In the genomic region with DNA sequence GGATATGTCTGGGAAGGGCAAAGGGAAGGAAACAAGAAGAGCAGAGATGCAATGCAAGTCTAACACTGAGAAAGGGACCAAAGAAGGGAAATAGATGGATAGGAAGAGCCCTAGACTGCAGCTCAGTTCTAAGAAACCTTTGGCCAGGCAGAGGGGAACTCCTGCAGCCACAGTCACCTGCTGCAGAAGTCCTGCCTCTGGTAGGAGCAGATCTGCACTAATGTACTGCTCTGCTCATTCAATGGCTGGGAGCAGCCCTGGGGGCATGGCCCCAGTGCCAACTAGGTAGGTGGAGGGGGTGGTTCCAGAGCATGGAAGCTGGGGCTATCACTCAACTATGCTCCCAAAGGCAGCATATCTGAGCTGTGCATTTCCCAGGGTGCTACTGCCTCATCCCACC, we compare ENCODE assay signal across 22 cellular contexts. TPM values are rescaled to one million over a fixed set of nuclear protein-coding genes. Genes with fewer than 3 reads are reported as not detected.
DNase-seq lines count a peak whose midpoint lies in the region; ATAC-seq, FAIRE-seq and TF ChIP-seq lines count a peak whose summit lies in the region.
"Had no signal": no experiment of that assay in that cellular context is flagged by ENCODE, and none has a peak within 500 bp of the region (broad histone marks: within the 10 kb centered on the region; RNA-seq: fewer than 3 reads in every experiment).

No MANE protein-coding gene starts in this region.

- no peak for TF ChIP-seq RAD21 in GM12878 (IDR thresholded peaks at IDR 0.05; ENCODE audit: insufficient read depth, low read depth, low read length)

- no peak overlapping the region for H3K27ac ChIP-seq in GM12878 (ENCODE audit: control insufficient read depth, insufficient read depth)
- no peak overlapping the region for H3K27ac ChIP-seq in osteoblast (ENCODE audit: low read depth, low read length)
- H3K27ac ChIP-seq: A549 had no signal

- CTCF ChIA-PET in GM12878 (lab: Yijun Ruan, JAX) (no interaction called here), T-cell (lab: Charles Lee) (interaction anchor here in 1 of 2 donors (0.5 kb wide), 1 partner anchor 307 kb away, joined by 5 read pairs; no protein-coding TSS in a partner anchor)

- H3K4me1 ChIP-seq in GM12878 (ENCODE audit: control insufficient read depth, insufficient read depth, low read length): peaks cover 4% of the 10 kb centered on the region
- peaks cover 3% of the 10 kb centered on the region for H3K4me1 ChIP-seq in osteoblast (ENCODE audit: insufficient read depth, low read length)

- in situ Hi-C loops in GM12878 (cut with MboI): no loop called here

- H3K4me3 Mint-ChIP-seq in stimulated activated naive CD8-positive, alpha-beta T cell treated with anti-CD3 and anti-CD28 coated beads, Interleukin-15, amount 100 ng/mL, for 72 hours: no peak overlapping the region
- H3K4me3 Mint-ChIP-seq in stimulated activated memory B cell treated with anti-CD40 and anti-IgM and Interleukin-4, amounts not matched to agents 10 μg/mL and 1 μg/mL and 100 μg/mL, for 72 hours: no peak overlapping the region
- H3K4me3 Mint-ChIP-seq in T-cell: no peak overlapping the region
- H3K4me3 Mint-ChIP-seq: CD4-positive, alpha-beta memory T cell; GM23338; H9 had no signal

- no peak overlapping the region for H3K27ac Mint-ChIP-seq in stimulated activated naive CD8-positive, alpha-beta T cell treated with anti-CD3 and anti-CD28 coated beads, Interleukin-15, amount 100 ng/mL, for 72 hours
- no peak overlapping the region for H3K27ac Mint-ChIP-seq in stimulated activated memory B cell treated with anti-CD40 and anti-IgM and Interleukin-4, amounts not matched to agents 10 μg/mL and 1 μg/mL and 100 μg/mL, for 72 hours
- no peak overlapping the region for H3K27ac Mint-ChIP-seq in T-cell
- H3K27ac Mint-ChIP-seq: GM23338, H9 had no signal

- no peak for TF ChIP-seq POLR2A in GM12878 (IDR thresholded peaks at IDR 0.05; ENCODE audit: low read depth, low read length)

- no peak for FAIRE-seq in GM12878 (lab: Jason Lieb, UNC)
- FAIRE-seq: A549, GM19239 had no signal

- H3K36me3 ChIP-seq in GM12878 (ENCODE audit: control insufficient read depth in 2 of 2, insufficient read depth in 2 of 2, low read length in 1 of 2) (no peaks in the 10 kb centered on the region), osteoblast (ENCODE audit: insufficient read depth, low read length) (no peaks in the 10 kb centered on the region)

- H3K27me3 ChIP-seq in GM12878 (replicated peaks in 1 of 2; ENCODE audit: control insufficient read depth in 2 of 2, insufficient read depth in 2 of 2, low read length in 1 of 2) (no peaks in the 10 kb centered on the region), osteoblast (ENCODE audit: insufficient read depth, low read length) (no peaks in the 10 kb centered on the region)

- H2AFZ ChIP-seq in GM12878 (ENCODE audit: control insufficient read depth, low read depth, low read length) (no peak overlapping the region), osteoblast (ENCODE audit: low read length) (no peak overlapping the region)
- H2AFZ ChIP-seq: GM23338 had no signal

- no peaks in the 10 kb centered on the region for H3K36me3 Mint-ChIP-seq in stimulated activated memory B cell treated with anti-CD40 and anti-IgM and Interleukin-4, amounts not matched to agents 10 μg/mL and 1 μg/mL and 100 μg/mL, for 72 hours
- no peaks in the 10 kb centered on the region for H3K36me3 Mint-ChIP-seq in T-cell
- H3K36me3 Mint-ChIP-seq: CD4-positive, alpha-beta memory T cell had no signal

- RAD21 ChIA-PET in GM12878 (lab: Charles Lee; ENCODE audit: unreplicated experiment): interaction anchor here (0.9 kb wide), 1 partner anchor 60 kb away, joined by 3 read pairs; no protein-coding TSS in a partner anchor

- TF ChIP-seq CTCF in GM12878 (IDR thresholded peaks at IDR 0.05 in 2 of 3, conservative IDR thresholded peaks at IDR 0.05 in 1 of 3; ENCODE audit: control insufficient read depth in 2 of 3, extremely low read depth in 1 of 3, insufficient read depth in 1 of 3, low read depth in 3 of 3, low read length in 3 of 3) (no peak), osteoblast (IDR thresholded peaks at IDR 0.05; ENCODE audit: extremely low read depth, low read depth, low read length) (no peak)

- H3K9me3 ChIP-seq in GM12878 (replicated peaks; ENCODE audit: control insufficient read depth, insufficient read depth, low read length) (no peaks in the 10 kb centered on the region; the same call in 2 of the 3 replicates), osteoblast (ENCODE audit: low read depth, low read length) (no peaks in the 10 kb centered on the region)
- H3K9me3 ChIP-seq: A549 had no signal

- H3K27me3 Mint-ChIP-seq in stimulated activated naive CD8-positive, alpha-beta T cell treated with anti-CD3 and anti-CD28 coated beads, Interleukin-15, amount 100 ng/mL, for 72 hours: no peaks in the 10 kb centered on the region
- H3K27me3 Mint-ChIP-seq in stimulated activated memory B cell treated with anti-CD40 and anti-IgM and Interleukin-4, amounts not matched to agents 10 μg/mL and 1 μg/mL and 100 μg/mL, for 72 hours: no peaks in the 10 kb centered on the region
- no peaks in the 10 kb centered on the region for H3K27me3 Mint-ChIP-seq in T-cell
- H3K27me3 Mint-ChIP-seq: CD4-positive, alpha-beta memory T cell had no signal

- H4K20me1 ChIP-seq in GM12878 (ENCODE audit: control insufficient read depth, insufficient read depth) (no peaks in the 10 kb centered on the region), osteoblast (ENCODE audit: insufficient read depth, low read length) (no peaks in the 10 kb centered on the region)

- H3K79me2 ChIP-seq in GM12878 (ENCODE audit: control insufficient read depth, insufficient read depth, low read length) (no peaks in the 10 kb centered on the region), osteoblast (ENCODE audit: insufficient read depth, low read length) (no peaks in the 10 kb centered on the region)

- H3K4me3 ChIP-seq in GM12878 (no peak overlapping the region), osteoblast (ENCODE audit: insufficient read depth, low read length) (no peak overlapping the region)
- H3K4me3 ChIP-seq: A549, GM23338 had no signal

- POLR2A ChIA-PET in GM12878 (lab: Charles Lee): interaction anchor here (1.2 kb wide), 1 partner anchor 26 kb away, joined by 4 read pairs; no protein-coding TSS in a partner anchor
- POLR2A ChIA-PET in T-cell (lab: Charles Lee): no interaction called here

- H3K9ac ChIP-seq in GM12878 (ENCODE audit: control insufficient read depth, insufficient read depth, low read length): no peak overlapping the region

- TF ChIP-seq EP300 in GM12878 (IDR thresholded peaks at IDR 0.05; ENCODE audit: borderline replicate concordance in 1 of 2, control insufficient read depth in 1 of 2, low read depth in 2 of 2, low read length in 2 of 2): no peak

- no TSS peak for BruUV-seq in GM12878 (replicated peaks; lab: Mats Ljungman, UMichigan)

- peaks cover 17% of the 10 kb centered on the region for H3K4me1 Mint-ChIP-seq in stimulated activated naive CD8-positive, alpha-beta T cell treated with anti-CD3 and anti-CD28 coated beads, Interleukin-15, amount 100 ng/mL, for 72 hours
- peaks cover 10% of the 10 kb centered on the region for H3K4me1 Mint-ChIP-seq in stimulated activated memory B cell treated with anti-CD40 and anti-IgM and Interleukin-4, amounts not matched to agents 10 μg/mL and 1 μg/mL and 100 μg/mL, for 72 hours
- H3K4me1 Mint-ChIP-seq in T-cell: peaks cover 0 to 3% (median 0%) of the 10 kb centered on the region in 3 donors

- no peaks in the 10 kb centered on the region for H3K9me3 Mint-ChIP-seq in stimulated activated naive CD8-positive, alpha-beta T cell treated with anti-CD3 and anti-CD28 coated beads, Interleukin-15, amount 100 ng/mL, for 72 hours
- no peaks in the 10 kb centered on the region for H3K9me3 Mint-ChIP-seq in stimulated activated memory B cell treated with anti-CD40 and anti-IgM and Interleukin-4, amounts not matched to agents 10 μg/mL and 1 μg/mL and 100 μg/mL, for 72 hours
- no peaks in the 10 kb centered on the region for H3K9me3 Mint-ChIP-seq in T-cell
- H3K9me3 Mint-ChIP-seq: CD4-positive, alpha-beta memory T cell; GM23338; H9 had no signal

- intact Hi-C loops in GM12878 (cut with micrococcal nuclease; ENCODE audit: unreplicated experiment): no loop called here

- DNase-seq in stimulated activated naive CD8-positive, alpha-beta T cell treated with anti-CD3 and anti-CD28 coated beads, Interleukin-15, Interleukin-2, amounts not matched to agents 100 U/mL and 50 U/mL, for 24 hours: no peak
- no peak for DNase-seq in stimulated activated naive CD8-positive, alpha-beta T cell treated with anti-CD3 and anti-CD28 coated beads, Interleukin-15, amount 100 ng/mL, for 72 hours
- no peak for DNase-seq in GM12878 (ENCODE audit: low read depth, low spot score)
- DNase-seq in osteoblast (ENCODE audit: insufficient read length, low spot score, missing footprints): no peak
- DNase-seq in T-cell: no peak
- DNase-seq: 8988T; ACHN; AML-193; C1 segment of cervical spinal cord; Calu3; CD4-positive, alpha-beta memory T cell; COR-L47; DMS53; DMS79 treated with DMSO at 0.1 percent for 48 hours; GF-D8; H9 had no signal

- SMC1A ChIA-PET in GM12878 (lab: Charles Lee; ENCODE audit: uncharacterized antibody, unreplicated experiment): interaction anchor here (1.0 kb wide), 1 partner anchor 26 kb away, joined by 6 read pairs; no protein-coding TSS in a partner anchor

- no peak overlapping the region for H3K4me2 ChIP-seq in GM12878 (ENCODE audit: control insufficient read depth, insufficient read depth)
- H3K4me2 ChIP-seq in osteoblast (ENCODE audit: insufficient read depth, low read length): no peak overlapping the region
- H3K4me2 ChIP-seq: A549, GM23338 had no signal

- peak; percentile 9 for ATAC-seq in stimulated activated naive CD8-positive, alpha-beta T cell treated with anti-CD3 and anti-CD28 coated beads, Interleukin-15, Interleukin-2, amounts not matched to agents 100 U/mL and 50 U/mL, for 24 hours
- ATAC-seq in stimulated activated naive CD8-positive, alpha-beta T cell treated with anti-CD3 and anti-CD28 coated beads, Interleukin-15, amount 100 ng/mL, for 72 hours: no peak
- ATAC-seq in GM12878: peak; percentile 62
- ATAC-seq in stimulated activated memory B cell treated with anti-CD40 and anti-IgM and Interleukin-4, amounts not matched to agents 10 μg/mL and 1 μg/mL and 100 μg/mL, for 72 hours: peak; percentile 84
- no peak for ATAC-seq in GM19397 (IDR thresholded peaks at IDR 0.05; ENCODE audit: unreplicated experiment)
- ATAC-seq in T-cell (replicated peaks in 1 of 4): no peak
- ATAC-seq: A549, GM23338, HCT116 had no signal

RNA-seq across cellular contexts. Expression of gene SIPA1L1, which starts 24.1 kb away (rescaled TPM):
- 385 TPM in 2 replicates for total RNA-seq in GM12878 (2013; cell fraction: nucleolus; rRNA removed)
- total RNA-seq in GM12878 (2014; rRNA removed): 36.4 and 42.6 TPM in 2 replicates
- 44.9 and 49.7 TPM in 2 replicates for total RNA-seq in GM12878 (2014; rRNA removed; fragmentation: Illumina TruSeq; extraction: Trizol)
- total RNA-seq in GM12878 (2021): 78.5 and 79.0 TPM in 2 replicates
- polyA plus RNA-seq in GM12878 (2011; ENCODE audit: low read depth): 35.6 TPM
- 42.5 and 53.9 TPM in 2 replicates for polyA plus RNA-seq in GM12878 (2011; rRNA removed)
- polyA plus RNA-seq in GM12878 (2011; cell fraction: cytosol; rRNA removed): 66.6 and 71.1 TPM in 2 replicates
- 145 and 156 TPM in 2 replicates for polyA plus RNA-seq in GM12878 (2011; cell fraction: nucleus; rRNA removed)
- polyA plus RNA-seq in GM12878 (2012): 51.2 and 65.2 TPM in 2 replicates
- 52.9 and 66.8 TPM in 2 replicates for polyA plus RNA-seq in GM12878 (2014; fragmentation: Illumina TruSeq; extraction: Trizol)
- 10 to 100 TPM; 14.3 to 19.7 TPM for polyA plus RNA-seq in GM12878 (2014; fragmentation: Nextera tagmentation; extraction: Ambion mirVana)
- polyA plus RNA-seq in GM12878 (2014; rRNA removed): 43.6 and 50.7 TPM in 2 replicates
- polyA plus RNA-seq in GM12878 (2016; fragmentation: Nextera tagmentation; extraction: Ambion mirVana): 10 to 100 TPM; 59.1 to 66.2 TPM
- polyA minus RNA-seq in GM12878 (2011; rRNA and poly(A)+ RNA removed): 121 and 126 TPM in 2 replicates
- 54.1 and 71.3 TPM in 2 replicates for polyA minus RNA-seq in GM12878 (2011; cell fraction: cytosol; rRNA and poly(A)+ RNA removed)
- polyA minus RNA-seq in GM12878 (2011; cell fraction: nucleus; rRNA and poly(A)+ RNA removed): 105 and 154 TPM in 2 replicates
- total RNA-seq in osteoblast: 86.3 and 99.2 TPM in 2 replicates
- total RNA-seq in T-cell: 10 to 100 TPM; 34.9 to 50.6 (median 42.3) TPM

Comparison
In these comparisons a context has a peak if more than half of its experiments do, and no peak if none do; other contexts are left out.
1. ATAC-seq: peak in stimulated activated naive CD8-positive, alpha-beta T cell treated with anti-CD3 and anti-CD28 coated beads, Interleukin-15, Interleukin-2, amounts not matched to agents 100 U/mL and 50 U/mL, for 24 hours (single experiment), GM12878 (single experiment) and stimulated activated memory B cell treated with anti-CD40 and anti-IgM and Interleukin-4, amounts not matched to agents 10 μg/mL and 1 μg/mL and 100 μg/mL, for 72 hours (single experiment); none in stimulated activated naive CD8-positive, alpha-beta T cell treated with anti-CD3 and anti-CD28 coated beads, Interleukin-15, amount 100 ng/mL, for 72 hours (single experiment), GM19397 (single experiment) and T-cell (0 of 4).